In the genomic region with DNA sequence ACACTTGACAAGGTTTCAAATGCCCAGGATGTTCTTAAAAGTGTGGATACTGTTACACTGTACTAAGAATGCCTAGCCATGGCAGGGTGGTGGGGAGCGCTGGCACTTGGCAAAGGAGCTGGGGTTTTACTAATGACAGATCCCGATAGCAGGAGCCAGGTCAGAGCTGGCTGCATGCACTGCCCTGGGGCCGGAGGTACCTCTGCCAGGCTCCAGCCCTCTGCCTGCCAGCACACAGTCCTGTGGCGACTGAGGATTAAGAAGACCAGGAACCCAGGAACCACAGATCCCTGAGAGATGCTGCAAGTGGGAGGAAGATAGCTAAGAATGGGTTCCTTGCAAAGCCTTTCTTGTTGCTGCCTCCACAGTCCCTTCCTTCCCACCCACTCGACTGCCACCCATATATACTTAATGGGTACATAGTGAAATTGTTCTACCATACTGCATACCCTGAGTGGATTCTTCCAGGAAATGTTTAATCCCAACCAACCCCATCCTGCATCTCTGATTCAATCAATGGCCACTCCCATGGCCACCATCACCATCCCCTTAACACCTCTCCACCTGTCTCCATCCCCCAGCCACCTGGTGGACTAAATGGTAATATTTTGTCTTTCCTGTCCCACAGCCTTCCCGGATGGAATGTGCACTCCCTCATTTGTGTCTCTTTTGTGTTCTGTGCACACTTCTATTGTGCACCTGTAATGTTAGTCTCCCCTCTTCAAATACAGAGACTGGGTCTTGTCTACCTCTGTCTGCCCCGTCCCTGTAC, we compare ENCODE assay signal across 17 cellular contexts.
DNase-seq lines count a peak whose midpoint lies in the region; ATAC-seq lines count a peak whose summit lies in the region.
"Had no signal": no experiment of that assay in that cellular context is flagged by ENCODE, and none has a peak within 500 bp of the region (broad histone marks: within the 10 kb centered on the region; RNA-seq: fewer than 3 reads in every experiment).

No MANE protein-coding gene starts in this region.

- peak; percentile 42 for ATAC-seq in left lobe of liver
- no peak for ATAC-seq in GM19463 (IDR thresholded peaks at IDR 0.05; ENCODE audit: unreplicated experiment)
- ATAC-seq: WTC11 had no signal

- peak; percentile 38 for DNase-seq in NCI-H146 (lab: John Stamatoyannopoulos, UW)
- no peak for DNase-seq in NCI-H146 treated with DMSO at 0.1 percent for 48 hours (lab: John Stamatoyannopoulos, UW; ENCODE audit: unreplicated experiment)
- DNase-seq in cerebellum (ENCODE audit: low spot score) = peak; percentile 88
- DNase-seq in left lobe of liver (ENCODE audit: low spot score) = no peak
- no peak for DNase-seq in NOMO-1 (lab: John Stamatoyannopoulos, UW; ENCODE audit: unreplicated experiment in 2 of 2)
- no peak for DNase-seq in NCI-H1436 (lab: John Stamatoyannopoulos, UW)
- DNase-seq: central memory CD4-positive, alpha-beta T cell; NCI-H1092; small intestine; stimulated activated CD4-positive, alpha-beta T cell treated with anti-CD3 and anti-CD28 coated beads, Interleukin-4, amount 100 ng/mL, for 4 hours; stimulated activated CD8-positive, alpha-beta memory T cell treated with anti-CD3 and anti-CD28 coated beads, Interleukin-4, amount 100 ng/mL, for 48 hours; tibial artery had no signal

- peak overlapping the region; percentile 94 for H3K27ac ChIP-seq in temporal lobe (ENCODE audit: low read depth, low read length)
- H3K27ac ChIP-seq: 22Rv1; BLaER1 treated with 17β-estradiol and CSF1 and Interleukin-3, amounts not matched to agents 10 nM and 100 nM; tibial artery had no signal

Comparison
In these comparisons a context has a peak if more than half of its experiments do, and no peak if none do; other contexts are left out.
1. DNase-seq: peak in NCI-H146 (single experiment) and cerebellum (single experiment); none in NCI-H146 treated with DMSO at 0.1 percent for 48 hours (single experiment), left lobe of liver (single experiment), NOMO-1 (0 of 2) and NCI-H1436 (single experiment).